ENCODE assay signal across 14 cellular contexts in the genomic region with DNA sequence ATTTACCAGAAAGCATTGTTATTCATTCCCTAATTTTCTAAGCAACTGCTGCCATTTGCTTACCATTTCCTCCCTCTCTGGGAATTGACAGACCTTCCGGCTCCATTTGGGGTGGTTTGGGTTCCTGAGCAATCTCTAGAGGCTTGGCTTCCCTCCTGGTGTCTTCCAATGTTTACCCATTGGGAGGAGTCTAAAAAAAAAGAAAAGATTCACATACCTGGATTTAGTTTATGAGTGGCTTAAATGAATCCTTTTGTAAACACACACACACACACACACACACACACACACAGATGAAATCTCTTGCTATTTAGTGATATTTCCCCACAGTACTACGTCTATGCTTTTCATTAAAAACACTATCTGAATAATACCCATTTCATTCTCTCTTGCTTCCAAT. TPM values are rescaled to one million over a fixed set of nuclear protein-coding genes. Genes with fewer than 3 reads are reported as not detected.
DNase-seq lines count a peak whose midpoint lies in the region; ATAC-seq and TF ChIP-seq lines count a peak whose summit lies in the region.
"Had no signal": no experiment of that assay in that cellular context is flagged by ENCODE, and none has a peak within 500 bp of the region (broad histone marks: within the 10 kb centered on the region; RNA-seq: fewer than 3 reads in every experiment).

No MANE protein-coding gene starts in this region.

- intact Hi-C loops in left colon (cut with DNase I, micrococcal nuclease), result no loop called here

- TF ChIP-seq CTCF in GM13977 (IDR thresholded peaks at IDR 0.05; ENCODE audit: extremely low read depth, insufficient read depth, missing control alignments), result no peak

- DNase-seq in DMS79 (lab: John Stamatoyannopoulos, UW) (peak; percentile 10), NCI-H1105 treated with DMSO at 0.1 percent for 48 hours (lab: John Stamatoyannopoulos, UW) (peak; percentile 87), NCI-H345 treated with DMSO at 0.1 percent for 48 hours (lab: John Stamatoyannopoulos, UW; ENCODE audit: unreplicated experiment) (peak; percentile 63), left colon (no peak), NCI-H1436 (lab: John Stamatoyannopoulos, UW) (no peak), GM13977 (ENCODE audit: low spot score) (no peak)
- DNase-seq in activated CD4-positive, alpha-beta T cell treated with anti-CD3 and anti-CD28 coated beads, Interleukin-2, amount 50 U/mL, for 48 hours, result no peak
- DNase-seq: activated naive CD8-positive, alpha-beta T cell treated with anti-CD3 and anti-CD28 coated beads, Interleukin-2, amount 50 U/mL, for 24 hours; GF-D8; mammary epithelial cell; stimulated activated naive B cell treated with anti-CD40 and anti-IgM and Interleukin-4, amounts not matched to agents 10 μg/mL and 1 μg/mL and 100 μg/mL, for 72 hours; T-helper 9 cell had no signal

- peak; percentile 85 for ATAC-seq in left colon
- ATAC-seq: activated CD4-positive, CD25-positive, alpha-beta regulatory T cell treated with anti-CD3 and anti-CD28 coated beads, Interleukin-2, amount 50 U/mL, for 24 hours; activated naive CD8-positive, alpha-beta T cell treated with anti-CD3 and anti-CD28 coated beads, Interleukin-2, amount 50 U/mL, for 24 hours; HCT116; stimulated activated naive B cell treated with anti-CD40 and anti-IgM and Interleukin-4, amounts not matched to agents 10 μg/mL and 1 μg/mL and 100 μg/mL, for 72 hours had no signal

- in situ Hi-C loops in GM13977 (cut with MboI; ENCODE audit: low pct_unique_long_range_greater_than_20kb, low sequenced_read_pairs, unreplicated experiment), result no loop called here

RNA-seq across cellular contexts. Expression of gene TRAF3IP2, which starts 48.3 kb away (rescaled TPM):
- 10 to 100 TPM; 59.3 to 62.4 TPM for total RNA-seq in left colon

Comparison
In these comparisons a context has a peak if more than half of its experiments do, and no peak if none do; other contexts are left out.
1. DNase-seq: peak in DMS79 (single experiment), NCI-H1105 treated with DMSO at 0.1 percent for 48 hours (single experiment) and NCI-H345 treated with DMSO at 0.1 percent for 48 hours (single experiment); none in left colon (0 of 2), NCI-H1436 (single experiment), GM13977 (single experiment) and activated CD4-positive, alpha-beta T cell treated with anti-CD3 and anti-CD28 coated beads, Interleukin-2, amount 50 U/mL, for 48 hours (0 of 2).